ENCODE assay signal across 1 cellular context in the genomic region with DNA sequence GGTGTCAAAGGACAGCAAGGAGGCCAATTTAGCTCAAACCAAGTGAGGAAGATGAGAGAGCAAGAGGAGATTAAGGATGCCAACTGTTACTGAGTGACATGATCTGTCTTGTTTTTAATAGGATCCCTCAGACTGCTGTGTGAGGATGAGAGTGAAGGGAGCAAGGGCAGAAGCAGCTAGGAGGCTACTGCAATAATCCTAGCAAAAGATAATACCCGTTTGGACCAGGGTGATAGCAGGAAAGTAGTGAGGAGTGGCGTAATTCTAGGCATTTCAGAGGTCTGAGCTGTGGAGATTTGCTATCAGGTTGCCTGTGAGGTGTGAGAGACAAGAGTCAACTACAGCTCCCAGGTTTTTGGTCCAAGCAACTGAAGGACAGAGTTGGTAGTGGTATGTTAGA.
A peak's percentile ranks its signal among the peaks of the same experiment; 100 is the strongest.
TF ChIP-seq lines count a peak whose summit lies in the region.

No MANE protein-coding gene starts in this region.

TF ChIP-seq in K562, 482 proteins besides CTCF, POLR2A, EP300 and RAD21 (continued from another document and continues in another):
- TF ChIP-seq, protein P1, sequence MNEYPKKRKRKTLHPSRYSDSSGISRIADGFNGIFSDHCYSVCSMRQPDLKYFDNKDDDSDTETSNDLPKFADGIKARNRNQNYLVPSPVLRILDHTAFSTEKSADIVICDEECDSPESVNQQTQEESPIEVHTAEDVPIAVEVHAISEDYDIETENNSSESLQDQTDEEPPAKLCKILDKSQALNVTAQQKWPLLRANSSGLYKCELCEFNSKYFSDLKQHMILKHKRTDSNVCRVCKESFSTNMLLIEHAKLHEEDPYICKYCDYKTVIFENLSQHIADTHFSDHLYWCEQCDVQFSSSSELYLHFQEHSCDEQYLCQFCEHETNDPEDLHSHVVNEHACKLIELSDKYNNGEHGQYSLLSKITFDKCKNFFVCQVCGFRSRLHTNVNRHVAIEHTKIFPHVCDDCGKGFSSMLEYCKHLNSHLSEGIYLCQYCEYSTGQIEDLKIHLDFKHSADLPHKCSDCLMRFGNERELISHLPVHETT (CRISPR knock-in tag; conservative IDR thresholded peaks at IDR 0.05 in 1 of 2, IDR thresholded peaks at IDR 0.05 in 1 of 2) = no peak
- no peak for TF ChIP-seq NFIX (CRISPR knock-in tag; IDR thresholded peaks at IDR 0.05; ENCODE audit: low read depth)
- no peak for TF ChIP-seq MED1 (CRISPR knock-in tag; IDR thresholded peaks at IDR 0.05; ENCODE audit: borderline replicate concordance)
- no peak for TF ChIP-seq FOXP1 (CRISPR knock-in tag; IDR thresholded peaks at IDR 0.05)
- TF ChIP-seq RBM14 (IDR thresholded peaks at IDR 0.05; ENCODE audit: borderline replicate concordance, insufficient read depth, low read depth, low read length) = no peak
- TF ChIP-seq, protein P2, sequence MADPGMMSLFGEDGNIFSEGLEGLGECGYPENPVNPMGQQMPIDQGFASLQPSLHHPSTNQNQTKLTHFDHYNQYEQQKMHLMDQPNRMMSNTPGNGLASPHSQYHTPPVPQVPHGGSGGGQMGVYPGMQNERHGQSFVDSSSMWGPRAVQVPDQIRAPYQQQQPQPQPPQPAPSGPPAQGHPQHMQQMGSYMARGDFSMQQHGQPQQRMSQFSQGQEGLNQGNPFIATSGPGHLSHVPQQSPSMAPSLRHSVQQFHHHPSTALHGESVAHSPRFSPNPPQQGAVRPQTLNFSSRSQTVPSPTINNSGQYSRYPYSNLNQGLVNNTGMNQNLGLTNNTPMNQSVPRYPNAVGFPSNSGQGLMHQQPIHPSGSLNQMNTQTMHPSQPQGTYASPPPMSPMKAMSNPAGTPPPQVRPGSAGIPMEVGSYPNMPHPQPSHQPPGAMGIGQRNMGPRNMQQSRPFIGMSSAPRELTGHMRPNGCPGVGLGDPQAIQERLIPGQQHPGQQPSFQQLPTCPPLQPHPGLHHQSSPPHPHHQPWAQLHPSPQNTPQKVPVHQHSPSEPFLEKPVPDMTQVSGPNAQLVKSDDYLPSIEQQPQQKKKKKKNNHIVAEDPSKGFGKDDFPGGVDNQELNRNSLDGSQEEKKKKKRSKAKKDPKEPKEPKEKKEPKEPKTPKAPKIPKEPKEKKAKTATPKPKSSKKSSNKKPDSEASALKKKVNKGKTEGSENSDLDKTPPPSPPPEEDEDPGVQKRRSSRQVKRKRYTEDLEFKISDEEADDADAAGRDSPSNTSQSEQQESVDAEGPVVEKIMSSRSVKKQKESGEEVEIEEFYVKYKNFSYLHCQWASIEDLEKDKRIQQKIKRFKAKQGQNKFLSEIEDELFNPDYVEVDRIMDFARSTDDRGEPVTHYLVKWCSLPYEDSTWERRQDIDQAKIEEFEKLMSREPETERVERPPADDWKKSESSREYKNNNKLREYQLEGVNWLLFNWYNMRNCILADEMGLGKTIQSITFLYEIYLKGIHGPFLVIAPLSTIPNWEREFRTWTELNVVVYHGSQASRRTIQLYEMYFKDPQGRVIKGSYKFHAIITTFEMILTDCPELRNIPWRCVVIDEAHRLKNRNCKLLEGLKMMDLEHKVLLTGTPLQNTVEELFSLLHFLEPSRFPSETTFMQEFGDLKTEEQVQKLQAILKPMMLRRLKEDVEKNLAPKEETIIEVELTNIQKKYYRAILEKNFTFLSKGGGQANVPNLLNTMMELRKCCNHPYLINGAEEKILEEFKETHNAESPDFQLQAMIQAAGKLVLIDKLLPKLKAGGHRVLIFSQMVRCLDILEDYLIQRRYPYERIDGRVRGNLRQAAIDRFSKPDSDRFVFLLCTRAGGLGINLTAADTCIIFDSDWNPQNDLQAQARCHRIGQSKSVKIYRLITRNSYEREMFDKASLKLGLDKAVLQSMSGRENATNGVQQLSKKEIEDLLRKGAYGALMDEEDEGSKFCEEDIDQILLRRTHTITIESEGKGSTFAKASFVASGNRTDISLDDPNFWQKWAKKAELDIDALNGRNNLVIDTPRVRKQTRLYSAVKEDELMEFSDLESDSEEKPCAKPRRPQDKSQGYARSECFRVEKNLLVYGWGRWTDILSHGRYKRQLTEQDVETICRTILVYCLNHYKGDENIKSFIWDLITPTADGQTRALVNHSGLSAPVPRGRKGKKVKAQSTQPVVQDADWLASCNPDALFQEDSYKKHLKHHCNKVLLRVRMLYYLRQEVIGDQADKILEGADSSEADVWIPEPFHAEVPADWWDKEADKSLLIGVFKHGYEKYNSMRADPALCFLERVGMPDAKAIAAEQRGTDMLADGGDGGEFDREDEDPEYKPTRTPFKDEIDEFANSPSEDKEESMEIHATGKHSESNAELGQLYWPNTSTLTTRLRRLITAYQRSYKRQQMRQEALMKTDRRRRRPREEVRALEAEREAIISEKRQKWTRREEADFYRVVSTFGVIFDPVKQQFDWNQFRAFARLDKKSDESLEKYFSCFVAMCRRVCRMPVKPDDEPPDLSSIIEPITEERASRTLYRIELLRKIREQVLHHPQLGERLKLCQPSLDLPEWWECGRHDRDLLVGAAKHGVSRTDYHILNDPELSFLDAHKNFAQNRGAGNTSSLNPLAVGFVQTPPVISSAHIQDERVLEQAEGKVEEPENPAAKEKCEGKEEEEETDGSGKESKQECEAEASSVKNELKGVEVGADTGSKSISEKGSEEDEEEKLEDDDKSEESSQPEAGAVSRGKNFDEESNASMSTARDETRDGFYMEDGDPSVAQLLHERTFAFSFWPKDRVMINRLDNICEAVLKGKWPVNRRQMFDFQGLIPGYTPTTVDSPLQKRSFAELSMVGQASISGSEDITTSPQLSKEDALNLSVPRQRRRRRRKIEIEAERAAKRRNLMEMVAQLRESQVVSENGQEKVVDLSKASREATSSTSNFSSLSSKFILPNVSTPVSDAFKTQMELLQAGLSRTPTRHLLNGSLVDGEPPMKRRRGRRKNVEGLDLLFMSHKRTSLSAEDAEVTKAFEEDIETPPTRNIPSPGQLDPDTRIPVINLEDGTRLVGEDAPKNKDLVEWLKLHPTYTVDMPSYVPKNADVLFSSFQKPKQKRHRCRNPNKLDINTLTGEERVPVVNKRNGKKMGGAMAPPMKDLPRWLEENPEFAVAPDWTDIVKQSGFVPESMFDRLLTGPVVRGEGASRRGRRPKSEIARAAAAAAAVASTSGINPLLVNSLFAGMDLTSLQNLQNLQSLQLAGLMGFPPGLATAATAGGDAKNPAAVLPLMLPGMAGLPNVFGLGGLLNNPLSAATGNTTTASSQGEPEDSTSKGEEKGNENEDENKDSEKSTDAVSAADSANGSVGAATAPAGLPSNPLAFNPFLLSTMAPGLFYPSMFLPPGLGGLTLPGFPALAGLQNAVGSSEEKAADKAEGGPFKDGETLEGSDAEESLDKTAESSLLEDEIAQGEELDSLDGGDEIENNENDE (IDR thresholded peaks at IDR 0.05; ENCODE audit: low read depth, low read length) = no peak
- TF ChIP-seq, protein P3, sequence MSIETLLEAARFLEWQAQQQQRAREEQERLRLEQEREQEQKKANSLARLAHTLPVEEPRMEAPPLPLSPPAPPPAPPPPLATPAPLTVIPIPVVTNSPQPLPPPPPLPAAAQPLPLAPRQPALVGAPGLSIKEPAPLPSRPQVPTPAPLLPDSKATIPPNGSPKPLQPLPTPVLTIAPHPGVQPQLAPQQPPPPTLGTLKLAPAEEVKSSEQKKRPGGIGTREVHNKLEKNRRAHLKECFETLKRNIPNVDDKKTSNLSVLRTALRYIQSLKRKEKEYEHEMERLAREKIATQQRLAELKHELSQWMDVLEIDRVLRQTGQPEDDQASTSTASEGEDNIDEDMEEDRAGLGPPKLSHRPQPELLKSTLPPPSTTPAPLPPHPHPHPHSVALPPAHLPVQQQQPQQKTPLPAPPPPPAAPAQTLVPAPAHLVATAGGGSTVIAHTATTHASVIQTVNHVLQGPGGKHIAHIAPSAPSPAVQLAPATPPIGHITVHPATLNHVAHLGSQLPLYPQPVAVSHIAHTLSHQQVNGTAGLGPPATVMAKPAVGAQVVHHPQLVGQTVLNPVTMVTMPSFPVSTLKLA (conservative IDR thresholded peaks at IDR 0.05) = no peak; a peak in 1 of 4 replicates
- TF ChIP-seq, protein P4, sequence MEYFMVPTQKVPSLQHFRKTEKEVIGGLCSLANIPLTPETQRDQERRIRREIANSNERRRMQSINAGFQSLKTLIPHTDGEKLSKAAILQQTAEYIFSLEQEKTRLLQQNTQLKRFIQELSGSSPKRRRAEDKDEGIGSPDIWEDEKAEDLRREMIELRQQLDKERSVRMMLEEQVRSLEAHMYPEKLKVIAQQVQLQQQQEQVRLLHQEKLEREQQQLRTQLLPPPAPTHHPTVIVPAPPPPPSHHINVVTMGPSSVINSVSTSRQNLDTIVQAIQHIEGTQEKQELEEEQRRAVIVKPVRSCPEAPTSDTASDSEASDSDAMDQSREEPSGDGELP (CRISPR knock-in tag; IDR thresholded peaks at IDR 0.05; ENCODE audit: borderline replicate concordance) = no peak
- no peak for TF ChIP-seq ZNF696 (CRISPR knock-in tag; conservative IDR thresholded peaks at IDR 0.05)
- no peak for TF ChIP-seq TARDBP (IDR thresholded peaks at IDR 0.05)
- no peak for TF ChIP-seq ZNF384 (IDR thresholded peaks at IDR 0.05; ENCODE audit: low read depth, low read length)
- TF ChIP-seq, protein P5, sequence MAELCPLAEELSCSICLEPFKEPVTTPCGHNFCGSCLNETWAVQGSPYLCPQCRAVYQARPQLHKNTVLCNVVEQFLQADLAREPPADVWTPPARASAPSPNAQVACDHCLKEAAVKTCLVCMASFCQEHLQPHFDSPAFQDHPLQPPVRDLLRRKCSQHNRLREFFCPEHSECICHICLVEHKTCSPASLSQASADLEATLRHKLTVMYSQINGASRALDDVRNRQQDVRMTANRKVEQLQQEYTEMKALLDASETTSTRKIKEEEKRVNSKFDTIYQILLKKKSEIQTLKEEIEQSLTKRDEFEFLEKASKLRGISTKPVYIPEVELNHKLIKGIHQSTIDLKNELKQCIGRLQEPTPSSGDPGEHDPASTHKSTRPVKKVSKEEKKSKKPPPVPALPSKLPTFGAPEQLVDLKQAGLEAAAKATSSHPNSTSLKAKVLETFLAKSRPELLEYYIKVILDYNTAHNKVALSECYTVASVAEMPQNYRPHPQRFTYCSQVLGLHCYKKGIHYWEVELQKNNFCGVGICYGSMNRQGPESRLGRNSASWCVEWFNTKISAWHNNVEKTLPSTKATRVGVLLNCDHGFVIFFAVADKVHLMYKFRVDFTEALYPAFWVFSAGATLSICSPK (IDR thresholded peaks at IDR 0.05; ENCODE audit: borderline replicate concordance) = peak; percentile 19; the same call in 1 of the 2 replicates
- no peak for TF ChIP-seq NUFIP1 (IDR thresholded peaks at IDR 0.05; ENCODE audit: partially characterized antibody)
- no peak for TF ChIP-seq ZNF561 (CRISPR knock-in tag; conservative IDR thresholded peaks at IDR 0.05)
- TF ChIP-seq ZNF140 (CRISPR knock-in tag; IDR thresholded peaks at IDR 0.05) = no peak
- TF ChIP-seq JUN (IDR thresholded peaks at IDR 0.05; ENCODE audit: borderline replicate concordance, low read depth, low read length) = no peak
- TF ChIP-seq JUN (CRISPR knock-in tag; IDR thresholded peaks at IDR 0.05; ENCODE audit: borderline replicate concordance) = no peak
- TF ChIP-seq KDM4B (IDR thresholded peaks at IDR 0.05; ENCODE audit: borderline replicate concordance in 2 of 2, low read depth in 1 of 2) = no peak
- no peak for TF ChIP-seq ZNF764 (CRISPR knock-in tag; IDR thresholded peaks at IDR 0.05; ENCODE audit: low read depth)
- no peak for TF ChIP-seq BRCA1 (IDR thresholded peaks at IDR 0.05)
- no peak for TF ChIP-seq BRCA1 (CRISPR knock-in tag; IDR thresholded peaks at IDR 0.05)
